ENCODE assay signal across 27 cellular contexts in the genomic region with DNA sequence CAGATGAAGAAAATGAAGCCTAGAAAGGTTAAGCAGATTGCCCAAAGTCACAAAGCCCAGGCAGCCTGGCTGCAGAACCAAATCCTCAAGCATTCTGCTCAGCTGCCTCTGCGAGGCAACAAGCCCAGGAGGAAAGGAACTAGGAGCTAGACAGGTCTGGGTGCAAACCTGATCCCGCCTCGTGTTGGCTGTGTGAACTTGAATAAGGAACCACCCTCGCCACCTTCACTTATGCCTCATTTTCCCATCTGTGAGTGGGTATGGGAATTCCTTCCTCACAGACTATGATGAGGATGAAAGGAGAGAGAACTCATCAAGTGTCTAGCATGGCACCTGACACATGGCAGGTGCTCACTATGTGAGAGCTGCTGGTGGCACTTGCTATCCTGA. TPM values are rescaled to one million over a fixed set of nuclear protein-coding genes. Genes with fewer than 3 reads are reported as not detected.
A peak's percentile ranks its signal among the peaks of the same experiment; 100 is the strongest.
DNase-seq lines count a peak whose midpoint lies in the region; ATAC-seq, FAIRE-seq and TF ChIP-seq lines count a peak whose summit lies in the region.
"Had no signal": no experiment of that assay in that cellular context is flagged by ENCODE, and none has a peak within 500 bp of the region (broad histone marks: within the 10 kb centered on the region; RNA-seq: fewer than 3 reads in every experiment).

No MANE protein-coding gene starts in this region.

- TF ChIP-seq CTCF in OCI-LY3 (IDR thresholded peaks at IDR 0.05; ENCODE audit: low read depth, low read length), result no peak
- no peak for TF ChIP-seq CTCF in GM12878 (IDR thresholded peaks at IDR 0.05 in 2 of 3, conservative IDR thresholded peaks at IDR 0.05 in 1 of 3; ENCODE audit: control insufficient read depth in 2 of 3, extremely low read depth in 1 of 3, insufficient read depth in 1 of 3, low read depth in 3 of 3, low read length in 3 of 3)
- TF ChIP-seq CTCF in osteoblast (IDR thresholded peaks at IDR 0.05; ENCODE audit: extremely low read depth, low read depth, low read length), result no peak

- H3K27ac Mint-ChIP-seq in activated T-cell treated with anti-CD3 and anti-CD28 coated beads, Interleukin-2, amount 50 U/mL, for 24 hours, result peak overlapping the region; percentile 68
- H3K27ac Mint-ChIP-seq: GM23338 had no signal

- H3K9me3 ChIP-seq in OCI-LY3 (ENCODE audit: insufficient read depth, low read length) (no peaks in the 10 kb centered on the region), GM12878 (replicated peaks; ENCODE audit: control insufficient read depth, insufficient read depth, low read length) (no peaks in the 10 kb centered on the region), osteoblast (ENCODE audit: low read depth, low read length) (no peaks in the 10 kb centered on the region)
- H3K9me3 ChIP-seq: ascending aorta, neutrophil, Peyer's patch, SK-N-SH, upper lobe of left lung had no signal

- H3K4me1 Mint-ChIP-seq in activated T-cell treated with anti-CD3 and anti-CD28 coated beads, Interleukin-2, amount 50 U/mL, for 24 hours (ENCODE audit: low read depth), result peaks cover 43% of the 10 kb centered on the region

- BruUV-seq in GM12878 (replicated peaks; lab: Mats Ljungman, UMichigan), result TSS peak; percentile 86

- H3K36me3 Mint-ChIP-seq in activated T-cell treated with anti-CD3 and anti-CD28 coated beads, Interleukin-2, amount 50 U/mL, for 24 hours (ENCODE audit: low read depth), result peaks cover 95% of the 10 kb centered on the region

- no peak for TF ChIP-seq EP300 in GM12878 (IDR thresholded peaks at IDR 0.05; ENCODE audit: borderline replicate concordance in 1 of 2, control insufficient read depth in 1 of 2, low read depth in 2 of 2, low read length in 2 of 2)

- H3K4me2 ChIP-seq in OCI-LY3 (ENCODE audit: low read length) (peak overlapping the region; percentile 54), GM12878 (ENCODE audit: control insufficient read depth, insufficient read depth) (peak overlapping the region; percentile 82), osteoblast (ENCODE audit: insufficient read depth, low read length) (no peak overlapping the region)
- H3K4me2 ChIP-seq: GM23338, SK-N-SH had no signal

- H3K27me3 Mint-ChIP-seq in activated T-cell treated with anti-CD3 and anti-CD28 coated beads, Interleukin-2, amount 50 U/mL, for 24 hours, result no peaks in the 10 kb centered on the region

- no peak for TF ChIP-seq RAD21 in GM12878 (IDR thresholded peaks at IDR 0.05; ENCODE audit: insufficient read depth, low read depth, low read length)

- in situ Hi-C loops in GM12878 (cut with MboI), result loop anchor here (5.0 kb wide), 1 partner anchor 39 kb away; no protein-coding TSS in a partner anchor

- RAD21 ChIA-PET in GM12878 (lab: Charles Lee; ENCODE audit: unreplicated experiment), result interaction anchor here (1.0 to 8.2 kb wide), 5 partner anchors 11 to 80 kb away, joined by 4 to 118 read pairs (median 7); a partner anchor contains a TSS

- H3K36me3 ChIP-seq in OCI-LY3 (replicated peaks; ENCODE audit: low read depth, low read length) (peaks cover 80% of the 10 kb centered on the region), GM12878 (ENCODE audit: control insufficient read depth in 2 of 2, insufficient read depth in 2 of 2, low read length in 1 of 2) (peaks cover 17 to 39% of the 10 kb centered on the region in 2 experiments; a peak in 3 of 4 replicates), osteoblast (ENCODE audit: insufficient read depth, low read length) (peaks cover 65% of the 10 kb centered on the region)

- 6% methylated on average over 4 of the region's 4 CpGs for WGBS in GM12878 (ENCODE audit: insufficient coverage, insufficient replicate concordance, low lambda C conversion rate, missing lambda C conversion rate)

- SMC1A ChIA-PET in GM12878 (lab: Charles Lee; ENCODE audit: uncharacterized antibody, unreplicated experiment), result interaction anchor here (0.9 to 10.1 kb wide), 3 partner anchors 18 to 31 kb away, joined by 5 to 186 read pairs (median 5); no protein-coding TSS in a partner anchor

- no peak for TF ChIP-seq POLR2A in GM12878 (IDR thresholded peaks at IDR 0.05; ENCODE audit: low read depth, low read length)

- intact Hi-C loops in GM12878 (cut with micrococcal nuclease; ENCODE audit: unreplicated experiment), result loop anchor here (2.0 to 5.0 kb wide), 2 partner anchors 17 to 81 kb away; no protein-coding TSS in a partner anchor

- H3K79me2 ChIP-seq in OCI-LY3 (ENCODE audit: low read length) (peaks cover 14% of the 10 kb centered on the region), GM12878 (ENCODE audit: control insufficient read depth, insufficient read depth, low read length) (peaks cover 28% of the 10 kb centered on the region), osteoblast (ENCODE audit: insufficient read depth, low read length) (peaks cover 43% of the 10 kb centered on the region)

- H4K20me1 ChIP-seq in OCI-LY3 (ENCODE audit: insufficient read depth, low read length) (no peaks in the 10 kb centered on the region), GM12878 (ENCODE audit: control insufficient read depth, insufficient read depth) (no peaks in the 10 kb centered on the region), osteoblast (ENCODE audit: insufficient read depth, low read length) (peaks cover 12% of the 10 kb centered on the region)

- CTCF ChIA-PET in GM12878 (lab: Yijun Ruan, JAX), result interaction anchor here (0.9 to 8.1 kb wide), 6 partner anchors 16 to 153 kb away, joined by 3 to 144 read pairs (median 8); a partner anchor contains a TSS

- no peak for DNase-seq in activated T-cell treated with anti-CD3 and anti-CD28 coated beads, Interleukin-2, amount 50 U/mL, for 24 hours
- DNase-seq in activated T-cell treated with anti-CD3 and anti-CD28 coated beads, Interleukin-2, amount 50 U/mL, for 48 hours, result no peak
- DNase-seq in GM12878 (ENCODE audit: low read depth, low spot score) (no peak), osteoblast (ENCODE audit: insufficient read length, low spot score, missing footprints) (peak; percentile 15), NCI-H2029 treated with DMSO at 0.1 percent for 48 hours (lab: John Stamatoyannopoulos, UW) (no peak), NCI-H345 treated with DMSO at 0.1 percent for 48 hours (lab: John Stamatoyannopoulos, UW; ENCODE audit: unreplicated experiment) (no peak)
- DNase-seq: activated CD4-positive, alpha-beta T cell treated with anti-CD3 and anti-CD28 coated beads, Interleukin-2, amount 50 U/mL, for 4 hours; DMS79; left colon; midbrain; NCI-H1436 treated with DMSO at 0.1 percent for 48 hours; NCI-H2227 treated with DMSO at 0.1 percent for 48 hours; Peyer's patch; retina; SK-N-SH; stimulated activated naive CD4-positive, alpha-beta T cell had no signal

- ATAC-seq in GM12878, result peak; percentile 7
- ATAC-seq in HG02970 (IDR thresholded peaks at IDR 0.05; ENCODE audit: low FRiP score, unreplicated experiment), result no peak
- ATAC-seq: GM23338, left colon had no signal

- no peak overlapping the region for H2AFZ ChIP-seq in OCI-LY3 (ENCODE audit: low read depth, low read length)
- no peak overlapping the region for H2AFZ ChIP-seq in GM12878 (ENCODE audit: control insufficient read depth, low read depth, low read length)
- H2AFZ ChIP-seq in osteoblast (ENCODE audit: low read length), result no peak overlapping the region
- H2AFZ ChIP-seq: GM23338 had no signal

- no peak for FAIRE-seq in GM12878 (lab: Jason Lieb, UNC)
- FAIRE-seq: frontal cortex, TTC549 had no signal

- H3K4me3 Mint-ChIP-seq in activated T-cell treated with anti-CD3 and anti-CD28 coated beads, Interleukin-2, amount 50 U/mL, for 24 hours, result no peak overlapping the region
- H3K4me3 Mint-ChIP-seq: GM23338 had no signal

- H3K9me3 Mint-ChIP-seq in activated T-cell treated with anti-CD3 and anti-CD28 coated beads, Interleukin-2, amount 50 U/mL, for 24 hours, result peaks cover 2% of the 10 kb centered on the region
- H3K9me3 Mint-ChIP-seq: GM23338 had no signal

- H3K4me3 ChIP-seq in OCI-LY3 (ENCODE audit: low read length) (peak overlapping the region; percentile 25; the same call in 1 of the 2 replicates), GM12878 (0 out of 2 replicates have a peak overlapping the region, but pooled peaks have one; percentile 18), osteoblast (ENCODE audit: insufficient read depth, low read length) (no peak overlapping the region)
- H3K4me3 ChIP-seq: ascending aorta, coronary artery, GM23338, Peyer's patch, upper lobe of left lung had no signal

- no peaks in the 10 kb centered on the region for H3K27me3 ChIP-seq in OCI-LY3 (ENCODE audit: low read depth, low read length)
- no peaks in the 10 kb centered on the region for H3K27me3 ChIP-seq in GM12878 (replicated peaks in 1 of 2; ENCODE audit: control insufficient read depth in 2 of 2, insufficient read depth in 2 of 2, low read length in 1 of 2)
- H3K27me3 ChIP-seq in osteoblast (ENCODE audit: insufficient read depth, low read length), result no peaks in the 10 kb centered on the region
- H3K27me3 ChIP-seq: ascending aorta, neutrophil, Peyer's patch, upper lobe of left lung had no signal

- peaks cover 69% of the 10 kb centered on the region for H3K4me1 ChIP-seq in OCI-LY3 (ENCODE audit: low read length)
- peaks cover 49% of the 10 kb centered on the region for H3K4me1 ChIP-seq in GM12878 (ENCODE audit: control insufficient read depth, insufficient read depth, low read length)
- H3K4me1 ChIP-seq in osteoblast (ENCODE audit: insufficient read depth, low read length), result peaks cover 27% of the 10 kb centered on the region

- H3K27ac ChIP-seq in OCI-LY3 (ENCODE audit: low read length) (peak overlapping the region; percentile 66), GM12878 (ENCODE audit: control insufficient read depth, insufficient read depth) (peak overlapping the region; percentile 87), osteoblast (ENCODE audit: low read depth, low read length) (no peak overlapping the region)
- H3K27ac ChIP-seq: ascending aorta, coronary artery, neutrophil, upper lobe of left lung had no signal

- H3K9ac ChIP-seq in OCI-LY3 (ENCODE audit: low read length) (peak overlapping the region; percentile 56), GM12878 (ENCODE audit: control insufficient read depth, insufficient read depth, low read length) (peak overlapping the region; percentile 49)
- H3K9ac ChIP-seq: SK-N-SH had no signal

- POLR2A ChIA-PET in GM12878 (lab: Charles Lee), result interaction anchor here (0.6 to 13.5 kb wide), 4 partner anchors 17 to 206 kb away, joined by 4 to 307 read pairs (median 42); a partner anchor contains a TSS

RNA-seq across cellular contexts. Expression of a gene that starts 6.6 kb away (rescaled TPM):
- 148 and 165 TPM in 2 replicates for total RNA-seq in GM12878 (2013; cell fraction: nucleolus; rRNA removed)
- total RNA-seq in GM12878 (2014; rRNA removed) (23.5 and 28.1 TPM in 2 replicates), GM12878 (2014; rRNA removed; fragmentation: Illumina TruSeq; extraction: Trizol) (16.3 and 20.3 TPM in 2 replicates), GM12878 (2021) (45.4 and 52.2 TPM in 2 replicates), osteoblast (14.5 and 17.4 TPM in 2 replicates)
- polyA plus RNA-seq in GM12878 (2011; ENCODE audit: low read depth), result 8.1 TPM
- polyA plus RNA-seq in GM12878 (2011; rRNA removed) (20.6 and 48.9 TPM in 2 replicates), GM12878 (2014; fragmentation: Illumina TruSeq; extraction: Trizol) (21.9 and 26.4 TPM in 2 replicates), GM12878 (2014; fragmentation: Nextera tagmentation; extraction: Ambion mirVana) (1 to 10 TPM in 1 of 2 experiments, under 1 TPM in 1; 0.69 to 4.0 TPM), GM12878 (2014; rRNA removed) (34.4 and 34.6 TPM in 2 replicates), GM12878 (2016; fragmentation: Nextera tagmentation; extraction: Ambion mirVana) (10 to 100 TPM; 28.2 to 30.4 TPM)
- 47.7 and 58.0 TPM in 2 replicates for polyA plus RNA-seq in GM12878 (2011; cell fraction: cytosol; rRNA removed)
- 125 and 147 TPM in 2 replicates for polyA plus RNA-seq in GM12878 (2011; cell fraction: nucleus; rRNA removed)
- polyA plus RNA-seq in GM12878 (2012), result 20.1 and 31.2 TPM in 2 replicates
- polyA minus RNA-seq in GM12878 (2011; rRNA and poly(A)+ RNA removed), result 22.4 and 25.9 TPM in 2 replicates
- 12.4 and 17.5 TPM in 2 replicates for polyA minus RNA-seq in GM12878 (2011; cell fraction: cytosol; rRNA and poly(A)+ RNA removed)
- polyA minus RNA-seq in GM12878 (2011; cell fraction: nucleus; rRNA and poly(A)+ RNA removed), result 21.2 and 29.7 TPM in 2 replicates

RNA-seq across cellular contexts. Expression of a gene that starts 32.3 kb away (rescaled TPM):
- not detected in 2 replicates for total RNA-seq in GM12878 (2013; cell fraction: nucleolus; rRNA removed)
- not detected in 2 replicates for total RNA-seq in GM12878 (2014; rRNA removed)
- total RNA-seq in GM12878 (2014; rRNA removed; fragmentation: Illumina TruSeq; extraction: Trizol), result not detected in 2 replicates
- not detected in 2 replicates for total RNA-seq in GM12878 (2021)
- polyA plus RNA-seq in GM12878 (2011; ENCODE audit: low read depth), result not detected
- not detected in 2 replicates for polyA plus RNA-seq in GM12878 (2011; rRNA removed)
- polyA plus RNA-seq in GM12878 (2011; cell fraction: cytosol; rRNA removed), result not detected in 2 replicates
- polyA plus RNA-seq in GM12878 (2011; cell fraction: nucleus; rRNA removed), result not detected in 2 replicates
- polyA plus RNA-seq in GM12878 (2012), result not detected in 2 replicates
- not detected in 2 replicates for polyA plus RNA-seq in GM12878 (2014; fragmentation: Illumina TruSeq; extraction: Trizol)
- under 1 TPM in 1 of 2 experiments, not detected in 1; 0.04 TPM for polyA plus RNA-seq in GM12878 (2014; fragmentation: Nextera tagmentation; extraction: Ambion mirVana)
- polyA plus RNA-seq in GM12878 (2014; rRNA removed), result not detected in 2 replicates
- not detected for polyA plus RNA-seq in GM12878 (2016; fragmentation: Nextera tagmentation; extraction: Ambion mirVana)
- polyA minus RNA-seq in GM12878 (2011; rRNA and poly(A)+ RNA removed), result not detected in 2 replicates
- polyA minus RNA-seq in GM12878 (2011; cell fraction: cytosol; rRNA and poly(A)+ RNA removed), result not detected in 2 replicates
- not detected in 2 replicates for polyA minus RNA-seq in GM12878 (2011; cell fraction: nucleus; rRNA and poly(A)+ RNA removed)
- not detected in 2 replicates for total RNA-seq in osteoblast
- total RNA-seq: ascending aorta, epithelial cell of proximal tubule, frontal cortex, GM23338, left colon, M059J, Peyer's patch, upper lobe of left lung had no signal
- polyA plus RNA-seq: GM23338, SK-N-SH had no signal

RNA-seq across cellular contexts. Expression of a gene that starts 32.6 kb away (rescaled TPM):
- total RNA-seq in GM12878 (2013; cell fraction: nucleolus; rRNA removed), result 118 TPM in 2 replicates
- total RNA-seq in GM12878 (2014; rRNA removed), result 87.6 and 97.0 TPM in 2 replicates
- total RNA-seq in GM12878 (2014; rRNA removed; fragmentation: Illumina TruSeq; extraction: Trizol), result 52.9 and 53.6 TPM in 2 replicates
- 92.0 and 92.4 TPM in 2 replicates for total RNA-seq in GM12878 (2021)
- 29.1 TPM for polyA plus RNA-seq in GM12878 (2011; ENCODE audit: low read depth)
- 39.5 and 70.5 TPM in 2 replicates for polyA plus RNA-seq in GM12878 (2011; rRNA removed)
- polyA plus RNA-seq in GM12878 (2011; cell fraction: cytosol; rRNA removed), result 99.1 and 145 TPM in 2 replicates
- 312 and 313 TPM in 2 replicates for polyA plus RNA-seq in GM12878 (2011; cell fraction: nucleus; rRNA removed)
- 45.7 and 52.2 TPM in 2 replicates for polyA plus RNA-seq in GM12878 (2012)
- 15.6 and 62.7 TPM in 2 replicates for polyA plus RNA-seq in GM12878 (2014; fragmentation: Illumina TruSeq; extraction: Trizol)
- polyA plus RNA-seq in GM12878 (2014; fragmentation: Nextera tagmentation; extraction: Ambion mirVana), result 1 to 10 TPM; 1.4 to 6.3 TPM
- 112 and 132 TPM in 2 replicates for polyA plus RNA-seq in GM12878 (2014; rRNA removed)
- 10 to 100 TPM; 85.3 to 93.9 TPM for polyA plus RNA-seq in GM12878 (2016; fragmentation: Nextera tagmentation; extraction: Ambion mirVana)
- 81.3 and 123 TPM in 2 replicates for polyA minus RNA-seq in GM12878 (2011; rRNA and poly(A)+ RNA removed)
- 41.2 and 45.3 TPM in 2 replicates for polyA minus RNA-seq in GM12878 (2011; cell fraction: cytosol; rRNA and poly(A)+ RNA removed)
- 43.9 and 68.7 TPM in 2 replicates for polyA minus RNA-seq in GM12878 (2011; cell fraction: nucleus; rRNA and poly(A)+ RNA removed)
- total RNA-seq in osteoblast, result 6.5 and 7.2 TPM in 2 replicates
- total RNA-seq: frontal cortex had no signal

RNA-seq across cellular contexts. Expression of a gene that starts 54.0 kb away (rescaled TPM):
- total RNA-seq in GM12878 (2013; cell fraction: nucleolus; rRNA removed), result 0.25 TPM in 1 of 2 replicates, not detected in the other
- total RNA-seq in GM12878 (2014; rRNA removed), result 0.76 and 1.4 TPM in 2 replicates
- 0.37 and 0.40 TPM in 2 replicates for total RNA-seq in GM12878 (2014; rRNA removed; fragmentation: Illumina TruSeq; extraction: Trizol)
- 0.69 and 1.5 TPM in 2 replicates for total RNA-seq in GM12878 (2021)
- not detected for polyA plus RNA-seq in GM12878 (2011; ENCODE audit: low read depth)
- 0.04 and 0.09 TPM in 2 replicates for polyA plus RNA-seq in GM12878 (2011; rRNA removed)
- 0.10 and 0.16 TPM in 2 replicates for polyA plus RNA-seq in GM12878 (2011; cell fraction: cytosol; rRNA removed)
- polyA plus RNA-seq in GM12878 (2011; cell fraction: nucleus; rRNA removed), result 0.37 TPM in 1 of 2 replicates, not detected in the other
- polyA plus RNA-seq in GM12878 (2012), result 0.23 and 0.51 TPM in 2 replicates
- 0.56 and 0.62 TPM in 2 replicates for polyA plus RNA-seq in GM12878 (2014; fragmentation: Illumina TruSeq; extraction: Trizol)
- polyA plus RNA-seq in GM12878 (2014; fragmentation: Nextera tagmentation; extraction: Ambion mirVana), result under 1 TPM in 1 of 2 experiments, not detected in 1; 0.24 TPM
- 2.0 and 2.2 TPM in 2 replicates for polyA plus RNA-seq in GM12878 (2014; rRNA removed)
- 1 to 10 TPM; 1.1 to 1.5 TPM for polyA plus RNA-seq in GM12878 (2016; fragmentation: Nextera tagmentation; extraction: Ambion mirVana)
- not detected in 2 replicates for polyA minus RNA-seq in GM12878 (2011; rRNA and poly(A)+ RNA removed)
- polyA minus RNA-seq in GM12878 (2011; cell fraction: cytosol; rRNA and poly(A)+ RNA removed), result not detected in 2 replicates
- 0.36 TPM in 1 of 2 replicates, not detected in the other for polyA minus RNA-seq in GM12878 (2011; cell fraction: nucleus; rRNA and poly(A)+ RNA removed)
- 0.29 and 0.72 TPM in 2 replicates for total RNA-seq in osteoblast
- total RNA-seq: ascending aorta, epithelial cell of proximal tubule had no signal
